Comparison of ENCODE assay signal across 8 cellular contexts in genomic region chr14:105019861-105020814, GRCh38. TPM values are rescaled to one million over a fixed set of nuclear protein-coding genes. Genes with fewer than 3 reads are reported as not detected.
DNase-seq lines count a peak whose midpoint lies in the region; ATAC-seq lines count a peak whose summit lies in the region.

No MANE protein-coding gene starts in this region.

- no peaks in the 10 kb centered on the region for H3K36me3 ChIP-seq in CD4-positive, alpha-beta memory T cell (ENCODE audit: insufficient read depth, low read length)
- H3K36me3 ChIP-seq in HUES64 (ENCODE audit: insufficient read depth, low read length) = peaks cover 15% of the 10 kb centered on the region
- no peaks in the 10 kb centered on the region for H3K36me3 ChIP-seq in effector memory CD4-positive, alpha-beta T cell (ENCODE audit: control insufficient read depth, insufficient read depth, low read length)

- peak; percentile 61 to 83 (median 68) for DNase-seq in CD4-positive, alpha-beta memory T cell
- DNase-seq in activated CD4-positive, alpha-beta T cell treated with anti-CD3 and anti-CD28 coated beads, Interleukin-2, amount 10 ng/mL, durations not matched to agents 7 days and 5 days = peak; percentile 57
- peak; percentile 64 to 65 (median 64) for DNase-seq in effector memory CD4-positive, alpha-beta T cell
- peak; percentile 42 to 69 (median 60) for DNase-seq in naive thymus-derived CD8-positive, alpha-beta T cell
- peak; percentile 65 to 74 for DNase-seq in stimulated activated naive CD8-positive, alpha-beta T cell treated with anti-CD3 and anti-CD28 coated beads, Interleukin-15, amount 100 ng/mL, for 72 hours
- DNase-seq in 8988T = no peak

- H3K9me3 Mint-ChIP-seq in CD4-positive, alpha-beta memory T cell = no peaks in the 10 kb centered on the region
- no peaks in the 10 kb centered on the region for H3K9me3 Mint-ChIP-seq in activated CD4-positive, alpha-beta T cell treated with anti-CD3 and anti-CD28 coated beads, Interleukin-2, amount 10 ng/mL, durations not matched to agents 7 days and 5 days
- no peaks in the 10 kb centered on the region for H3K9me3 Mint-ChIP-seq in naive thymus-derived CD8-positive, alpha-beta T cell
- no peaks in the 10 kb centered on the region for H3K9me3 Mint-ChIP-seq in stimulated activated naive CD8-positive, alpha-beta T cell treated with anti-CD3 and anti-CD28 coated beads, Interleukin-15, amount 100 ng/mL, for 72 hours

- ATAC-seq in GM21360 (IDR thresholded peaks at IDR 0.05; ENCODE audit: unreplicated experiment) = peak; percentile 14
- peak; percentile 29 to 36 for ATAC-seq in naive thymus-derived CD8-positive, alpha-beta T cell
- peak; percentile 63 for ATAC-seq in stimulated activated naive CD8-positive, alpha-beta T cell treated with anti-CD3 and anti-CD28 coated beads, Interleukin-15, amount 100 ng/mL, for 72 hours

- H3K36me3 Mint-ChIP-seq in CD4-positive, alpha-beta memory T cell = peaks cover 4 to 9% of the 10 kb centered on the region in 2 donors
- H3K36me3 Mint-ChIP-seq in activated CD4-positive, alpha-beta T cell treated with anti-CD3 and anti-CD28 coated beads, Interleukin-2, amount 10 ng/mL, durations not matched to agents 7 days and 5 days (ENCODE audit: low read depth) = peaks cover 43% of the 10 kb centered on the region
- peaks cover 0 to 9% (median 3%) of the 10 kb centered on the region in 3 donors for H3K36me3 Mint-ChIP-seq in naive thymus-derived CD8-positive, alpha-beta T cell

- no peaks in the 10 kb centered on the region for H3K9me3 ChIP-seq in CD4-positive, alpha-beta memory T cell (ENCODE audit: control insufficient read depth in 1 of 2, low read length in 2 of 2)
- no peaks in the 10 kb centered on the region for H3K9me3 ChIP-seq in HUES64 (ENCODE audit: insufficient read depth, low read depth, low read length)
- H3K9me3 ChIP-seq in effector memory CD4-positive, alpha-beta T cell (ENCODE audit: control insufficient read depth, low read length) = no peaks in the 10 kb centered on the region

- POLR2A ChIA-PET in CD4-positive, alpha-beta memory T cell (lab: Charles Lee; ENCODE audit: partially characterized antibody) = interaction anchor here (0.7 to 4.9 kb wide), 18 partner anchors 9 to 465 kb away, joined by 3 to 70 read pairs (median 6); partner anchors contain the start of genes BRF1, CLBA1, GPR132 and PACS2
- POLR2A ChIA-PET in activated CD4-positive, alpha-beta T cell treated with anti-CD3 and anti-CD28 coated beads, Interleukin-2, amount 10 ng/mL, durations not matched to agents 7 days and 5 days (lab: Charles Lee) = interaction anchor here (0.6 kb wide), 1 partner anchor 230 kb away, joined by 3 read pairs; no protein-coding TSS in a partner anchor
- POLR2A ChIA-PET in naive thymus-derived CD8-positive, alpha-beta T cell (lab: Charles Lee) = interaction anchor here (0.9 to 3.9 kb wide), 14 partner anchors 10 to 461 kb away, joined by 3 to 25 read pairs (median 4); partner anchors contain the start of genes BRF1, CLBA1 and SIVA1

- H3K4me3 ChIP-seq in CD4-positive, alpha-beta memory T cell (ENCODE audit: low read length in 2 of 2) = peak overlapping the region; percentile 42 to 69
- H3K4me3 ChIP-seq in HUES64 (ENCODE audit: low read length) = peak overlapping the region; percentile 82
- H3K4me3 ChIP-seq in effector memory CD4-positive, alpha-beta T cell (ENCODE audit: insufficient read depth, low read depth, low read length, poor library complexity, severe bottlenecking) = peak overlapping the region; percentile 65

- peaks cover 0 to 1% of the 10 kb centered on the region in 2 donors for H3K27me3 Mint-ChIP-seq in CD4-positive, alpha-beta memory T cell
- no peaks in the 10 kb centered on the region for H3K27me3 Mint-ChIP-seq in activated CD4-positive, alpha-beta T cell treated with anti-CD3 and anti-CD28 coated beads, Interleukin-2, amount 10 ng/mL, durations not matched to agents 7 days and 5 days
- no peaks in the 10 kb centered on the region for H3K27me3 Mint-ChIP-seq in naive thymus-derived CD8-positive, alpha-beta T cell
- no peaks in the 10 kb centered on the region for H3K27me3 Mint-ChIP-seq in stimulated activated naive CD8-positive, alpha-beta T cell treated with anti-CD3 and anti-CD28 coated beads, Interleukin-15, amount 100 ng/mL, for 72 hours

- CTCF ChIA-PET in CD4-positive, alpha-beta memory T cell (lab: Charles Lee; ENCODE audit: partially characterized antibody) = interaction anchor here (1.0 to 6.6 kb wide), 4 partner anchors 8 to 36 kb away, joined by 4 to 46 read pairs (median 9); partner anchors contain the start of gene CLBA1
- CTCF ChIA-PET in activated CD4-positive, alpha-beta T cell treated with anti-CD3 and anti-CD28 coated beads, Interleukin-2, amount 10 ng/mL, durations not matched to agents 7 days and 5 days (lab: Charles Lee) = interaction anchor here (0.9 to 4.5 kb wide), 6 partner anchors 9 to 35 kb away, joined by 3 to 26 read pairs (median 4); partner anchors contain the start of gene CLBA1

- H3K9ac ChIP-seq in HUES64 (ENCODE audit: low read depth, low read length) = peak overlapping the region; percentile 98

- peak overlapping the region; percentile 94 to 97 (median 96) for H3K27ac Mint-ChIP-seq in CD4-positive, alpha-beta memory T cell
- peak overlapping the region; percentile 94 for H3K27ac Mint-ChIP-seq in activated CD4-positive, alpha-beta T cell treated with anti-CD3 and anti-CD28 coated beads, Interleukin-2, amount 10 ng/mL, durations not matched to agents 7 days and 5 days
- H3K27ac Mint-ChIP-seq in naive thymus-derived CD8-positive, alpha-beta T cell = peak overlapping the region; percentile 77 to 95 (median 90)
- H3K27ac Mint-ChIP-seq in stimulated activated naive CD8-positive, alpha-beta T cell treated with anti-CD3 and anti-CD28 coated beads, Interleukin-15, amount 100 ng/mL, for 72 hours = peak overlapping the region; percentile 82 to 96

- peaks cover 34 to 84% (median 61%) of the 10 kb centered on the region in 4 donors for H3K4me1 Mint-ChIP-seq in CD4-positive, alpha-beta memory T cell
- peaks cover 71% of the 10 kb centered on the region for H3K4me1 Mint-ChIP-seq in activated CD4-positive, alpha-beta T cell treated with anti-CD3 and anti-CD28 coated beads, Interleukin-2, amount 10 ng/mL, durations not matched to agents 7 days and 5 days
- H3K4me1 Mint-ChIP-seq in naive thymus-derived CD8-positive, alpha-beta T cell = peaks cover 26 to 75% (median 61%) of the 10 kb centered on the region in 4 donors
- H3K4me1 Mint-ChIP-seq in stimulated activated naive CD8-positive, alpha-beta T cell treated with anti-CD3 and anti-CD28 coated beads, Interleukin-15, amount 100 ng/mL, for 72 hours = peaks cover 85% of the 10 kb centered on the region

- H3K4me3 Mint-ChIP-seq in CD4-positive, alpha-beta memory T cell = peak overlapping the region; percentile 92 to 98 (median 94)
- peak overlapping the region; percentile 94 for H3K4me3 Mint-ChIP-seq in activated CD4-positive, alpha-beta T cell treated with anti-CD3 and anti-CD28 coated beads, Interleukin-2, amount 10 ng/mL, durations not matched to agents 7 days and 5 days
- peak overlapping the region; percentile 80 to 91 (median 88) for H3K4me3 Mint-ChIP-seq in naive thymus-derived CD8-positive, alpha-beta T cell
- H3K4me3 Mint-ChIP-seq in stimulated activated naive CD8-positive, alpha-beta T cell treated with anti-CD3 and anti-CD28 coated beads, Interleukin-15, amount 100 ng/mL, for 72 hours = peak overlapping the region; percentile 88 to 92

- H3K4me1 ChIP-seq in CD4-positive, alpha-beta memory T cell (ENCODE audit: insufficient read depth, low read length) = peaks cover 72% of the 10 kb centered on the region
- peaks cover 21% of the 10 kb centered on the region for H3K4me1 ChIP-seq in HUES64 (ENCODE audit: insufficient read depth, low read length)
- peaks cover 24% of the 10 kb centered on the region for H3K4me1 ChIP-seq in effector memory CD4-positive, alpha-beta T cell (ENCODE audit: control insufficient read depth, insufficient read depth, low read length, poor library complexity, severe bottlenecking)

- intact Hi-C loops in CD4-positive, alpha-beta memory T cell (cut with micrococcal nuclease) = loop anchor here (2.0 to 5.0 kb wide), 5 partner anchors 43 to 1303 kb away; partner anchors contain the start of genes SIVA1, TEDC1, XRCC3 and ZFYVE21

- H3K27me3 ChIP-seq in CD4-positive, alpha-beta memory T cell (ENCODE audit: insufficient read depth, low read length) = no peaks in the 10 kb centered on the region
- no peaks in the 10 kb centered on the region for H3K27me3 ChIP-seq in HUES64 (ENCODE audit: insufficient read depth, low read length)
- H3K27me3 ChIP-seq in effector memory CD4-positive, alpha-beta T cell (replicated peaks; ENCODE audit: control insufficient read depth, insufficient read depth, low read length, poor library complexity, severe bottlenecking) = no peaks in the 10 kb centered on the region

- peak overlapping the region; percentile 75 for H3K27ac ChIP-seq in CD4-positive, alpha-beta memory T cell (ENCODE audit: low read depth, low read length)
- peak overlapping the region; percentile 93 for H3K27ac ChIP-seq in HUES64 (ENCODE audit: low read depth, low read length)
- H3K27ac ChIP-seq in effector memory CD4-positive, alpha-beta T cell (ENCODE audit: insufficient read depth, low read length, poor library complexity, severe bottlenecking) = peak overlapping the region; percentile 83

- 4% methylated on average over 75 of the region's 75 CpGs for WGBS in HUES64

RNA-seq across cellular contexts. Expression of gene CDCA4, which starts 0.7 kb away (rescaled TPM):
- 10 to 100 TPM; 17.1 to 19.0 TPM for total RNA-seq in CD4-positive, alpha-beta memory T cell
- polyA plus RNA-seq in CD4-positive, alpha-beta memory T cell = 10 to 100 TPM; 18.7 to 20.9 TPM
- 52.6 TPM for polyA plus RNA-seq in HUES64 (2013, experiment 1 of 2)
- polyA plus RNA-seq in HUES64 (2013, experiment 2 of 2) = 53.4 TPM
- 10 to 100 TPM; 53.0 to 56.6 TPM for total RNA-seq in activated CD4-positive, alpha-beta T cell treated with anti-CD3 and anti-CD28 coated beads, Interleukin-2, amount 10 ng/mL, durations not matched to agents 7 days and 5 days
- 10 to 100 TPM; 11.0 to 12.4 TPM for total RNA-seq in naive thymus-derived CD8-positive, alpha-beta T cell
- polyA plus RNA-seq in naive thymus-derived CD8-positive, alpha-beta T cell = 10 to 100 TPM in 2 of 3 donors, 1 to 10 TPM in 1; 8.2 to 12.0 (median 11.3) TPM

RNA-seq across cellular contexts. Expression of gene CLBA1, which starts 34.5 kb away (rescaled TPM):
- 1 to 10 TPM; 1.3 to 1.6 TPM for total RNA-seq in CD4-positive, alpha-beta memory T cell
- 1 to 10 TPM; 1.2 to 1.3 TPM for polyA plus RNA-seq in CD4-positive, alpha-beta memory T cell
- polyA plus RNA-seq in HUES64 (2013, experiment 1 of 2) = 3.4 TPM
- polyA plus RNA-seq in HUES64 (2013, experiment 2 of 2) = 3.2 TPM
- total RNA-seq in activated CD4-positive, alpha-beta T cell treated with anti-CD3 and anti-CD28 coated beads, Interleukin-2, amount 10 ng/mL, durations not matched to agents 7 days and 5 days = under 1 TPM; 0.60 to 0.77 TPM
- total RNA-seq in naive thymus-derived CD8-positive, alpha-beta T cell = 1 to 10 TPM; 2.0 to 2.4 TPM
- polyA plus RNA-seq in naive thymus-derived CD8-positive, alpha-beta T cell = 1 to 10 TPM in 2 of 3 donors, under 1 TPM in 1; 0.67 to 2.3 (median 1.2) TPM

RNA-seq across cellular contexts. Expression of gene AHNAK2, which starts 42.0 kb away (rescaled TPM):
- total RNA-seq in CD4-positive, alpha-beta memory T cell = under 1 TPM; 0.06 to 0.15 TPM
- polyA plus RNA-seq in CD4-positive, alpha-beta memory T cell = not detected
- polyA plus RNA-seq in HUES64 (2013, experiment 1 of 2) = 0.55 TPM
- 0.76 TPM for polyA plus RNA-seq in HUES64 (2013, experiment 2 of 2)
- total RNA-seq in activated CD4-positive, alpha-beta T cell treated with anti-CD3 and anti-CD28 coated beads, Interleukin-2, amount 10 ng/mL, durations not matched to agents 7 days and 5 days = not detected
- not detected for total RNA-seq in naive thymus-derived CD8-positive, alpha-beta T cell
- polyA plus RNA-seq in naive thymus-derived CD8-positive, alpha-beta T cell = not detected

RNA-seq across cellular contexts. Expression of gene GPR132, which starts 45.1 kb away (rescaled TPM):
- total RNA-seq in CD4-positive, alpha-beta memory T cell = 10 to 100 TPM; 47.3 to 49.2 TPM
- polyA plus RNA-seq in CD4-positive, alpha-beta memory T cell = 10 to 100 TPM in 1 of 2 donors, 1 to 10 TPM in 1; 4.9 to 40.0 TPM
- 0.15 TPM for polyA plus RNA-seq in HUES64 (2013, experiment 1 of 2)
- polyA plus RNA-seq in HUES64 (2013, experiment 2 of 2) = not detected
- total RNA-seq in activated CD4-positive, alpha-beta T cell treated with anti-CD3 and anti-CD28 coated beads, Interleukin-2, amount 10 ng/mL, durations not matched to agents 7 days and 5 days = 10 to 100 TPM; 44.2 to 46.6 TPM
- total RNA-seq in naive thymus-derived CD8-positive, alpha-beta T cell = 10 to 100 TPM; 36.3 to 41.4 TPM
- 10 to 100 TPM in 1 of 3 donors, 1 to 10 TPM in 2; 9.4 to 37.2 (median 9.7) TPM for polyA plus RNA-seq in naive thymus-derived CD8-positive, alpha-beta T cell
